Comparison of ENCODE assay signal across 8 cellular contexts in genomic region chr4:153684182-153685073, GRCh38. TPM values are rescaled to one million over a fixed set of nuclear protein-coding genes. Genes with fewer than 3 reads are reported as not detected.
DNase-seq lines count a peak whose midpoint lies in the region; ATAC-seq and TF ChIP-seq lines count a peak whose summit lies in the region.

TSS of gene TLR2 (plus strand) at chr4:153684280. CDS start at chr4:153702908, 18,628 bp downstream.

- no peaks in the 10 kb centered on the region for H3K27me3 Mint-ChIP-seq in Calu3 (ENCODE audit: unreplicated experiment)
- peaks cover 23% of the 10 kb centered on the region for H3K27me3 Mint-ChIP-seq in activated CD8-positive, alpha-beta T cell treated with anti-CD3 and anti-CD28 coated beads for 36 hours
- peaks cover 42 to 45% of the 10 kb centered on the region in 2 donors for H3K27me3 Mint-ChIP-seq in effector memory CD8-positive, alpha-beta T cell

- ATAC-seq in GM21447 (IDR thresholded peaks at IDR 0.05; ENCODE audit: unreplicated experiment), result peak; percentile 89
- peak; percentile 84 for ATAC-seq in activated CD8-positive, alpha-beta T cell treated with anti-CD3 and anti-CD28 coated beads for 36 hours
- ATAC-seq in effector memory CD8-positive, alpha-beta T cell (replicated peaks), result peak; percentile 95

- TF ChIP-seq CTCF in Calu3 (IDR thresholded peaks at IDR 0.05; ENCODE audit: unreplicated experiment), result no peak
- no peak for TF ChIP-seq CTCF in activated CD8-positive, alpha-beta T cell treated with anti-CD3 and anti-CD28 coated beads for 36 hours (IDR thresholded peaks at IDR 0.05)

- peaks cover 18% of the 10 kb centered on the region for H3K9me3 ChIP-seq in mononuclear cell (ENCODE audit: low read depth, low read length)

- in situ Hi-C loops in KBM-7 (cut with MboI; ENCODE audit: low pct_unique_long_range_greater_than_20kb, low sequenced_read_pairs), result no loop called here

- H3K27me3 ChIP-seq in mononuclear cell (ENCODE audit: insufficient read depth, low read length), result peaks cover 14% of the 10 kb centered on the region

- intact Hi-C loops in Calu3 (cut with micrococcal nuclease; ENCODE audit: unreplicated experiment), result no loop called here
- intact Hi-C loops in activated CD8-positive, alpha-beta T cell treated with anti-CD3 and anti-CD28 coated beads for 36 hours (cut with micrococcal nuclease), result no loop called here

- peaks cover 16% of the 10 kb centered on the region for H3K36me3 Mint-ChIP-seq in Calu3 (ENCODE audit: insufficient read depth, unreplicated experiment)
- H3K36me3 Mint-ChIP-seq in activated CD8-positive, alpha-beta T cell treated with anti-CD3 and anti-CD28 coated beads for 36 hours (ENCODE audit: low read depth), result peaks cover 5% of the 10 kb centered on the region
- H3K36me3 Mint-ChIP-seq in effector memory CD8-positive, alpha-beta T cell (ENCODE audit: insufficient read depth), result no peaks in the 10 kb centered on the region

- peak within 1 kb of the TSS; percentile 79 for H3K4me3 ChIP-seq in mononuclear cell (ENCODE audit: low read length)

- BruUV-seq in Calu3 (replicated peaks; lab: Mats Ljungman, UMichigan), result no TSS peak

- DNase-seq in Calu3, result peak; percentile 67
- DNase-seq in KBM-7, result peak; percentile 79
- DNase-seq in activated CD8-positive, alpha-beta T cell treated with anti-CD3 and anti-CD28 coated beads for 36 hours, result peak; percentile 74
- peak; percentile 19 to 53 (median 47) for DNase-seq in effector memory CD8-positive, alpha-beta T cell
- peak; percentile 42 to 43 for DNase-seq in stimulated activated CD8-positive, alpha-beta memory T cell treated with anti-CD3 and anti-CD28 coated beads, Interleukin-2, amount 100 ng/mL, for 48 hours (ENCODE audit: low read depth in 2 of 2)
- DNase-seq in NCI-H2171 treated with DMSO at 0.1 percent for 48 hours (lab: John Stamatoyannopoulos, UW), result no peak

- H3K4me1 Mint-ChIP-seq in Calu3 (ENCODE audit: low read depth, unreplicated experiment), result no peaks in the 10 kb centered on the region
- peaks cover 12% of the 10 kb centered on the region for H3K4me1 Mint-ChIP-seq in activated CD8-positive, alpha-beta T cell treated with anti-CD3 and anti-CD28 coated beads for 36 hours (ENCODE audit: low read depth)
- H3K4me1 Mint-ChIP-seq in effector memory CD8-positive, alpha-beta T cell (ENCODE audit: low read depth in 2 of 2), result peaks cover 8 to 12% of the 10 kb centered on the region in 2 donors

- peaks cover 30% of the 10 kb centered on the region for H3K4me1 ChIP-seq in mononuclear cell (ENCODE audit: insufficient read depth, low read length)

- no peaks in the 10 kb centered on the region for H3K9me3 Mint-ChIP-seq in Calu3 (ENCODE audit: low read depth, unreplicated experiment)
- H3K9me3 Mint-ChIP-seq in activated CD8-positive, alpha-beta T cell treated with anti-CD3 and anti-CD28 coated beads for 36 hours, result peaks cover 15% of the 10 kb centered on the region
- no peaks in the 10 kb centered on the region for H3K9me3 Mint-ChIP-seq in effector memory CD8-positive, alpha-beta T cell

- POLR2A ChIA-PET in activated CD8-positive, alpha-beta T cell treated with anti-CD3 and anti-CD28 coated beads for 36 hours (lab: Charles Lee), result interaction anchor here (1.0 kb wide), 1 partner anchor 50 kb away, joined by 3 read pairs; no protein-coding TSS in a partner anchor

- peak within 1 kb of the TSS; percentile 62 for H3K4me3 Mint-ChIP-seq in Calu3 (ENCODE audit: low read depth, unreplicated experiment)
- H3K4me3 Mint-ChIP-seq in activated CD8-positive, alpha-beta T cell treated with anti-CD3 and anti-CD28 coated beads for 36 hours, result peak within 1 kb of the TSS; percentile 73
- H3K4me3 Mint-ChIP-seq in effector memory CD8-positive, alpha-beta T cell, result peak within 1 kb of the TSS; percentile 73 to 82

- H3K27ac Mint-ChIP-seq in Calu3 (ENCODE audit: unreplicated experiment), result peak within 1 kb of the TSS; percentile 17
- no peak within 1 kb of the TSS for H3K27ac Mint-ChIP-seq in activated CD8-positive, alpha-beta T cell treated with anti-CD3 and anti-CD28 coated beads for 36 hours
- peak within 1 kb of the TSS in 1 of 2 donors; percentile 41 for H3K27ac Mint-ChIP-seq in effector memory CD8-positive, alpha-beta T cell

- CTCF ChIA-PET in Calu3 (lab: Charles Lee), result no interaction called here
- CTCF ChIA-PET in activated CD8-positive, alpha-beta T cell treated with anti-CD3 and anti-CD28 coated beads for 36 hours (lab: Charles Lee), result interaction anchor here (1.1 to 1.5 kb wide), 3 partner anchors 35 to 41 kb away, joined by 3 to 4 read pairs (median 4); no protein-coding TSS in a partner anchor

RNA-seq across cellular contexts. Expression of gene TLR2, which starts in this region (rescaled TPM):
- total RNA-seq in Calu3 (2022) (7.0 and 10.8 TPM in 2 replicates), mononuclear cell (155 TPM)
- total RNA-seq in activated CD8-positive, alpha-beta T cell treated with anti-CD3 and anti-CD28 coated beads for 36 hours, result 1 to 10 TPM in 1 of 2 experiments, under 1 TPM in 1; 0.56 to 1.8 TPM

Comparison
In these comparisons a context has a peak if more than half of its experiments do, and no peak if none do; other contexts are left out.
1. RNA of gene TLR2 (total RNA-seq): 155 TPM in mononuclear cell (single experiment); 7.0 to 10.8 TPM in Calu3 and 0.56 to 1.8 TPM in activated CD8-positive, alpha-beta T cell treated with anti-CD3 and anti-CD28 coated beads for 36 hours; every median in the first group is over 10 times any median in the second.
2. Peak in every context shown above with its lines, with median percentiles within 50 percentile points of each other: H3K4me3 Mint-ChIP-seq and ATAC-seq.